ENCODE assay signal across 8 cellular contexts in genomic region chr20:17756529-17756928, GRCh38. TPM values are rescaled to one million over a fixed set of nuclear protein-coding genes. Genes with fewer than 3 reads are reported as not detected.
"Had no signal": no experiment of that assay in that cellular context is flagged by ENCODE, and none has a peak within 500 bp of the region (broad histone marks: within the 10 kb centered on the region; RNA-seq: fewer than 3 reads in every experiment).

No MANE protein-coding gene starts in this region.

- H3K27ac ChIP-seq: GM23248 had no signal

- H3K4me3 Mint-ChIP-seq: H9, IgD-negative memory B cell had no signal

- H3K4me1 Mint-ChIP-seq: IgD-negative memory B cell had no signal

- H2AFZ ChIP-seq: GM23248 had no signal

- DNase-seq: GM23248, GOT3, H9, HCEC 1CT had no signal

- H3K36me3 Mint-ChIP-seq: IgD-negative memory B cell had no signal

- H3K4me3 ChIP-seq: GM23248 had no signal

- H3K9ac ChIP-seq: GM23248 had no signal

- H3K27ac Mint-ChIP-seq: H9 had no signal

- FAIRE-seq: H54, HTR-8/SVneo had no signal

RNA-seq across cellular contexts. Expression of gene BANF2, which starts 56.8 kb away (rescaled TPM):
- total RNA-seq: GM23248, H9, HT-29 had no signal
- polyA plus RNA-seq: GM23248, IgD-negative memory B cell had no signal
